Comparison of ENCODE assay signal across 10 cellular contexts in the genomic region with DNA sequence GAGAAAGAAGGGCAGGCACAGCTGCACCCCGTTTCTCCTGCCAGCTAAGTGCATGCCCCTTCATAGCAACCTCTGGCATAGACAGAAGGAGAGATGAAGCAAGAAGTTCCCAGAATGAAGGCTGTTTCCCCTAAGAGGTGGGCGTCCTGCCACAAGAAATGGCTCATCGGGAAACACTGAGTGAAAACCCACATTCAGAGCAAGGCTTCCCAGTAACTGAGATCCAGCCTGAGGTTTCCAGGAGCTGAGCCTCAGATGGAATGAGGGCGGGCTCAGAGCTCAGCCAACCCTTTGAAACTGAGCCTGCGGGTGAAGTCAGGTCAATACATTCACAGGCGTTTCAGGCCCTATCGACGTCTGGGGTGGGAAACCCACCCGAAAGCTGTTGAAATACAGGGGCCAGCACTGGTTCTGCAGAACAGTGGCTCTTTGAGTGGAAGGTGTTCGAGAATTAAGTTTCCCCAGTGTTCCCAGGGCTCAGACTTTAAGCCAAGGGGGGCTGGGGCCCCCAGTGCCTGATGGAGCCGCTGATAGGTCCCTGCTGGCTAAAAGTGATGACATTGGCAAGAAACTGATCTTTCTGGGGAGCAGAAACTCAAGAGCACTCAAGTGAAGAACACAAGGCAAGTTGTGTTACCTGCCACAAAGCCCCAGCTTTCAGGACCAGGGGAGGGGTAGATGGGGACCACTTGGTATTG.
A peak's percentile ranks its signal among the peaks of the same experiment; 100 is the strongest.
DNase-seq lines count a peak whose midpoint lies in the region; ATAC-seq, FAIRE-seq and TF ChIP-seq lines count a peak whose summit lies in the region.
"Had no signal": no experiment of that assay in that cellular context is flagged by ENCODE, and none has a peak within 500 bp of the region (broad histone marks: within the 10 kb centered on the region; RNA-seq: fewer than 3 reads in every experiment).

No MANE protein-coding gene starts in this region.

- no peaks in the 10 kb centered on the region for H4K20me1 ChIP-seq in astrocyte (ENCODE audit: insufficient read depth, low read length)

- H3K4me3 ChIP-seq in astrocyte (ENCODE audit: insufficient read depth, low read depth, low read length) (no peak overlapping the region), psoas muscle (no peak overlapping the region)

- H3K27ac ChIP-seq in astrocyte (ENCODE audit: low read depth, low read length) (no peak overlapping the region), psoas muscle (no peak overlapping the region)

- H3K27ac Mint-ChIP-seq in astrocyte (ENCODE audit: unreplicated experiment), result peak overlapping the region; percentile 34
- H3K27ac Mint-ChIP-seq: activated naive CD4-positive, alpha-beta T cell treated with anti-CD3 and anti-CD28 coated beads for 36 hours; stimulated activated naive CD8-positive, alpha-beta T cell treated with anti-CD3 and anti-CD28 coated beads, Interleukin-15, Interleukin-2, amounts not matched to agents 100 ng/mL and 50 ng/mL, for 24 hours had no signal

- H3K27me3 Mint-ChIP-seq in astrocyte (ENCODE audit: low read depth, unreplicated experiment), result peaks cover 43% of the 10 kb centered on the region

- no peaks in the 10 kb centered on the region for H3K79me2 ChIP-seq in astrocyte (ENCODE audit: insufficient read depth, low read length)

- peaks cover 8% of the 10 kb centered on the region for H3K4me1 Mint-ChIP-seq in astrocyte (ENCODE audit: low read depth, unreplicated experiment)

- ATAC-seq in psoas muscle (peak; percentile 89 to 91 (median 90)), GM19395 (IDR thresholded peaks at IDR 0.05; ENCODE audit: unreplicated experiment) (no peak)

- H3K9me3 Mint-ChIP-seq in astrocyte (ENCODE audit: unreplicated experiment), result peaks cover 5% of the 10 kb centered on the region
- H3K9me3 Mint-ChIP-seq: stimulated activated naive CD8-positive, alpha-beta T cell treated with anti-CD3 and anti-CD28 coated beads, Interleukin-15, Interleukin-2, amounts not matched to agents 100 ng/mL and 50 ng/mL, for 24 hours had no signal

- H3K36me3 ChIP-seq in astrocyte (ENCODE audit: insufficient read depth, low read length) (no peaks in the 10 kb centered on the region), psoas muscle (ENCODE audit: insufficient read depth in 1 of 2, low read depth in 1 of 2) (no peaks in the 10 kb centered on the region)

- peak; percentile 75 for FAIRE-seq in astrocyte (lab: Jason Lieb, UNC)

- no peaks in the 10 kb centered on the region for H3K36me3 Mint-ChIP-seq in astrocyte (ENCODE audit: low read depth, unreplicated experiment)

- H3K9me3 ChIP-seq in astrocyte (ENCODE audit: insufficient read depth, low read depth, low read length) (no peaks in the 10 kb centered on the region), psoas muscle (no peaks in the 10 kb centered on the region)

- peak overlapping the region; percentile 66 for H3K4me2 ChIP-seq in astrocyte (ENCODE audit: low read length)

- intact Hi-C loops in psoas muscle (cut with DNase I), result no loop called here

- peaks cover 39% of the 10 kb centered on the region for H3K4me1 ChIP-seq in astrocyte (ENCODE audit: insufficient read depth, low read length)
- peaks cover 16% of the 10 kb centered on the region for H3K4me1 ChIP-seq in psoas muscle

- no peak overlapping the region for H3K9ac ChIP-seq in astrocyte (ENCODE audit: low read length)

- 24 to 28% (median 25%) methylated on average over 11 of the region's 11 CpGs for WGBS in psoas muscle, 3 donors

- no peak overlapping the region for H3K4me3 Mint-ChIP-seq in astrocyte (ENCODE audit: unreplicated experiment)
- H3K4me3 Mint-ChIP-seq: activated naive CD4-positive, alpha-beta T cell treated with anti-CD3 and anti-CD28 coated beads for 36 hours; stimulated activated naive CD8-positive, alpha-beta T cell treated with anti-CD3 and anti-CD28 coated beads, Interleukin-15, Interleukin-2, amounts not matched to agents 100 ng/mL and 50 ng/mL, for 24 hours had no signal

- no peak overlapping the region for H2AFZ ChIP-seq in astrocyte (ENCODE audit: low read depth, low read length)

- TF ChIP-seq CTCF in astrocyte (IDR thresholded peaks at IDR 0.05; ENCODE audit: insufficient read depth, low read depth, low read length) (no peak), psoas muscle (IDR thresholded peaks at IDR 0.05) (no peak)

- DNase-seq in CD1c-positive myeloid dendritic cell (ENCODE audit: extremely low spot score) (peak; percentile 42), astrocyte (ENCODE audit: low read depth) (peak; percentile 96), iPS-NIHi11 (ENCODE audit: low spot score) (peak; percentile 39), psoas muscle (peak; percentile 86 to 87), SW 1271 (lab: John Stamatoyannopoulos, UW) (no peak), 8988T (no peak), NCI-H1417 treated with DMSO at 0.1 percent for 48 hours (lab: John Stamatoyannopoulos, UW) (no peak)
- DNase-seq: activated naive CD4-positive, alpha-beta T cell treated with anti-CD3 and anti-CD28 coated beads for 36 hours had no signal

- H3K27me3 ChIP-seq in astrocyte (ENCODE audit: insufficient read depth, low read length) (peaks cover 15% of the 10 kb centered on the region), psoas muscle (ENCODE audit: insufficient read depth in 3 of 3, low read length in 2 of 3) (no peaks in the 10 kb centered on the region)

Comparison
In these comparisons a context has a peak if more than half of its experiments do, and no peak if none do; other contexts are left out.
1. DNase-seq: peak in CD1c-positive myeloid dendritic cell (single experiment), astrocyte (single experiment), iPS-NIHi11 (single experiment) and psoas muscle (2 of 2); none in SW 1271 (0 of 2), 8988T (single experiment) and NCI-H1417 treated with DMSO at 0.1 percent for 48 hours (single experiment).